Comparison of ENCODE assay signal across 1 cellular context in the genomic region with DNA sequence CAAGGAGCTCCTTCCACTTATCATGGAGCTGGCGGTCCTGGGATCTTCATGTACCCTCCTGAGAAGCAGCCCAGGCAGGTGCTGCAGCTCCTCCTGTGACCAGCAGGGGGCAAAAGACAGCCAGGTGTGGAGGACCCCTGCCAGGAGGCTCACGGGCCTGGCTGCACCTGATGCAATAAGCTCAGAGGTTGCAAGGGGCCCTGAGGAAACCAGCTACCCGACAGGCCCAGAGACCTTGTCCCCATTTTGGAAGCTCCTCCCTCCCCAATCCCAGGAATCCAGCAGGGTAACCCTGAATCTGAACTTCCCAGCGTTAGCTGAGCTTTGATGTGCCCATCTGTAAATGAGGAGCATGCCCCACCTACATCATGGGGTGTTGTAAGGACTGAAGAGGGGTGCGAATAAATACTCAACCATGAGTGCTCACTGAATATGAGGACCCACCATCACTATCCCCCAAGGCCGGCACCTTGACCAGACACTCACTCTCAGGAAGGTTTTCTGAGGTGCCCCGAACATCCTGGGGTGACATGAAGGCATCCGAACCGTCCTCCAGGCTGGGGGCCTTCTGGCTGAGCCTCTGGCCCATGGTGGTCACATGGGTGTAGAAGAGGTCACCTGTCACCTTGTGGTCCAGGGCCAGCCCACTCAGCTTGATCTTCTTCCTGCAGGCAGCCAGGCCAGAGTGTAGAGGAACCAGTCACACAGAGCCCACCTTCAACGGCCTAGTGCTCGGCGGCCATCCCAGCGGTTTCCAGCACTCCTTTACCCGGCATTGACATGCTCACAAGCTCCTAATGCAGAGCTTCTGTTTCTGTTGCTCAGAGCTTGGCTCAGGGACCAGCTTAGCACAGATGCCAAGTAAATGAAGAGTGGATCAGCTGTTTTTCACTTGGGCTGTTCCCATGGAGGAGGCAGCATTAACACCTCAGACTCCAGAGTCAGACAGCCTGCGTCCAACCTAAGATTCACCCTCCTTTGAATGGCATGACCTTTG.
A peak's percentile ranks its signal among the peaks of the same experiment; 100 is the strongest.
TF ChIP-seq lines count a peak whose summit lies in the region.

No MANE protein-coding gene starts in this region.

TF ChIP-seq in HepG2, 621 proteins besides CTCF, POLR2A, EP300 and RAD21 (continues in another document):
- TF ChIP-seq, protein P1, sequence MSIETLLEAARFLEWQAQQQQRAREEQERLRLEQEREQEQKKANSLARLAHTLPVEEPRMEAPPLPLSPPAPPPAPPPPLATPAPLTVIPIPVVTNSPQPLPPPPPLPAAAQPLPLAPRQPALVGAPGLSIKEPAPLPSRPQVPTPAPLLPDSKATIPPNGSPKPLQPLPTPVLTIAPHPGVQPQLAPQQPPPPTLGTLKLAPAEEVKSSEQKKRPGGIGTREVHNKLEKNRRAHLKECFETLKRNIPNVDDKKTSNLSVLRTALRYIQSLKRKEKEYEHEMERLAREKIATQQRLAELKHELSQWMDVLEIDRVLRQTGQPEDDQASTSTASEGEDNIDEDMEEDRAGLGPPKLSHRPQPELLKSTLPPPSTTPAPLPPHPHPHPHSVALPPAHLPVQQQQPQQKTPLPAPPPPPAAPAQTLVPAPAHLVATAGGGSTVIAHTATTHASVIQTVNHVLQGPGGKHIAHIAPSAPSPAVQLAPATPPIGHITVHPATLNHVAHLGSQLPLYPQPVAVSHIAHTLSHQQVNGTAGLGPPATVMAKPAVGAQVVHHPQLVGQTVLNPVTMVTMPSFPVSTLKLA (IDR thresholded peaks at IDR 0.05): no peak
- TF ChIP-seq ZNF44 (CRISPR knock-in tag; IDR thresholded peaks at IDR 0.05) (no peak), MYPOP (CRISPR knock-in tag; IDR thresholded peaks at IDR 0.05) (no peak), ZFP62 (CRISPR knock-in tag; IDR thresholded peaks at IDR 0.05) (no peak), MYNN (CRISPR knock-in tag; IDR thresholded peaks at IDR 0.05; ENCODE audit: low read depth) (no peak), STAT5B (CRISPR knock-in tag; IDR thresholded peaks at IDR 0.05) (no peak), ZNF530 (CRISPR knock-in tag; IDR thresholded peaks at IDR 0.05; ENCODE audit: low read depth) (no peak), THAP7 (CRISPR knock-in tag; IDR thresholded peaks at IDR 0.05) (no peak), ZNF788 (CRISPR knock-in tag; IDR thresholded peaks at IDR 0.05; ENCODE audit: borderline replicate concordance) (peak; percentile 55; the same call in 1 of the 2 replicates), SALL2 (CRISPR knock-in tag; IDR thresholded peaks at IDR 0.05) (peak; percentile 81; the same call in 1 of the 2 replicates), SSRP1 (CRISPR knock-in tag; IDR thresholded peaks at IDR 0.05) (no peak; the same call in 1 of the 2 replicates), ZNF7 (CRISPR knock-in tag; IDR thresholded peaks at IDR 0.05) (no peak), DNMT1 (CRISPR knock-in tag; IDR thresholded peaks at IDR 0.05) (no peak), DRAP1 (CRISPR knock-in tag; IDR thresholded peaks at IDR 0.05) (no peak), ZNF674 (CRISPR knock-in tag; IDR thresholded peaks at IDR 0.05; ENCODE audit: low read depth) (no peak), ZNF205 (CRISPR knock-in tag; IDR thresholded peaks at IDR 0.05) (no peak), ZBTB2 (CRISPR knock-in tag; IDR thresholded peaks at IDR 0.05; ENCODE audit: low read depth) (no peak), MIXL1 (CRISPR knock-in tag; IDR thresholded peaks at IDR 0.05) (no peak), SOX6 (IDR thresholded peaks at IDR 0.05) (no peak), SOX6 (CRISPR knock-in tag; IDR thresholded peaks at IDR 0.05) (peak; percentile 73), ZNF768 (CRISPR knock-in tag; IDR thresholded peaks at IDR 0.05) (peak; percentile 61; the same call in 1 of the 2 replicates), JARID2 (CRISPR knock-in tag; IDR thresholded peaks at IDR 0.05; ENCODE audit: insufficient replicate concordance) (no peak), SRSF1 (optimal IDR thresholded peaks at IDR 0.05; ENCODE audit: low read depth, low read length) (no peak), FOXM1 (CRISPR knock-in tag; IDR thresholded peaks at IDR 0.05) (no peak), SP5 (CRISPR knock-in tag; IDR thresholded peaks at IDR 0.05; ENCODE audit: borderline replicate concordance, low read depth) (no peak), SNAI1 (CRISPR knock-in tag; IDR thresholded peaks at IDR 0.05; ENCODE audit: borderline replicate concordance) (no peak), HES4 (CRISPR knock-in tag; IDR thresholded peaks at IDR 0.05; ENCODE audit: borderline replicate concordance) (no peak), SMAD1 (CRISPR knock-in tag; IDR thresholded peaks at IDR 0.05; ENCODE audit: borderline replicate concordance, low read depth) (peak; percentile 84; the same call in 1 of the 2 replicates), ZNF660 (CRISPR knock-in tag; IDR thresholded peaks at IDR 0.05; ENCODE audit: borderline replicate concordance, low read depth) (no peak), ZNF512 (CRISPR knock-in tag; IDR thresholded peaks at IDR 0.05) (no peak), RERE (CRISPR knock-in tag; IDR thresholded peaks at IDR 0.05; ENCODE audit: low read depth) (no peak), ATF2 (CRISPR knock-in tag; IDR thresholded peaks at IDR 0.05) (peak; percentile 85)
- TF ChIP-seq, protein P2, sequence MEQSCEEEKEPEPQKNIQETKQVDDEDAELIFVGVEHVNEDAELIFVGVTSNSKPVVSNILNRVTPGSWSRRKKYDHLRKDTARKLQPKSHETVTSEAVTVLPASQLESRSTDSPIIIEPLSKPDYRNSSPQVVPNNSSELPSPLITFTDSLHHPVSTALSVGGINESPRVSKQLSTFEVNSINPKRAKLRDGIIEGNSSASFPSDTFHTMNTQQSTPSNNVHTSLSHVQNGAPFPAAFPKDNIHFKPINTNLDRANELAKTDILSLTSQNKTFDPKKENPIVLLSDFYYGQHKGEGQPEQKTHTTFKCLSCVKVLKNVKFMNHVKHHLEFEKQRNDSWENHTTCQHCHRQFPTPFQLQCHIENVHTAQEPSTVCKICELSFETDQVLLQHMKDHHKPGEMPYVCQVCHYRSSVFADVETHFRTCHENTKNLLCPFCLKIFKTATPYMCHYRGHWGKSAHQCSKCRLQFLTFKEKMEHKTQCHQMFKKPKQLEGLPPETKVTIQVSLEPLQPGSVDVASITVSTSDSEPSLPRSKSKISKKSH (CRISPR knock-in tag; IDR thresholded peaks at IDR 0.05; ENCODE audit: borderline replicate concordance): no peak
- TF ChIP-seq, protein P3, sequence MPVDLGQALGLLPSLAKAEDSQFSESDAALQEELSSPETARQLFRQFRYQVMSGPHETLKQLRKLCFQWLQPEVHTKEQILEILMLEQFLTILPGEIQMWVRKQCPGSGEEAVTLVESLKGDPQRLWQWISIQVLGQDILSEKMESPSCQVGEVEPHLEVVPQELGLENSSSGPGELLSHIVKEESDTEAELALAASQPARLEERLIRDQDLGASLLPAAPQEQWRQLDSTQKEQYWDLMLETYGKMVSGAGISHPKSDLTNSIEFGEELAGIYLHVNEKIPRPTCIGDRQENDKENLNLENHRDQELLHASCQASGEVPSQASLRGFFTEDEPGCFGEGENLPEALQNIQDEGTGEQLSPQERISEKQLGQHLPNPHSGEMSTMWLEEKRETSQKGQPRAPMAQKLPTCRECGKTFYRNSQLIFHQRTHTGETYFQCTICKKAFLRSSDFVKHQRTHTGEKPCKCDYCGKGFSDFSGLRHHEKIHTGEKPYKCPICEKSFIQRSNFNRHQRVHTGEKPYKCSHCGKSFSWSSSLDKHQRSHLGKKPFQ (CRISPR knock-in tag; IDR thresholded peaks at IDR 0.05; ENCODE audit: insufficient replicate concordance): no peak
- TF ChIP-seq, protein P4, sequence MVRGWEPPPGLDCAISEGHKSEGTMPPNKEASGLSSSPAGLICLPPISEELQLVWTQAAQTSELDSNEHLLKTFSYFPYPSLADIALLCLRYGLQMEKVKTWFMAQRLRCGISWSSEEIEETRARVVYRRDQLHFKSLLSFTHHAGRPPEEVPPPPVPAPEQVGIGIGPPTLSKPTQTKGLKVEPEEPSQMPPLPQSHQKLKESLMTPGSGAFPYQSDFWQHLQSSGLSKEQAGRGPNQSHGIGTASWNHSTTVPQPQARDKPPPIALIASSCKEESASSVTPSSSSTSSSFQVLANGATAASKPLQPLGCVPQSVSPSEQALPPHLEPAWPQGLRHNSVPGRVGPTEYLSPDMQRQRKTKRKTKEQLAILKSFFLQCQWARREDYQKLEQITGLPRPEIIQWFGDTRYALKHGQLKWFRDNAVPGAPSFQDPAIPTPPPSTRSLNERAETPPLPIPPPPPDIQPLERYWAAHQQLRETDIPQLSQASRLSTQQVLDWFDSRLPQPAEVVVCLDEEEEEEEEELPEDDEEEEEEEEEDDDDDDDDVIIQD (CRISPR knock-in tag; IDR thresholded peaks at IDR 0.05; ENCODE audit: low read depth): no peak
